ENCODE assay signal across 21 cellular contexts in genomic region chr2:236250286-236250685, GRCh38. TPM values are rescaled to one million over a fixed set of nuclear protein-coding genes. Genes with fewer than 3 reads are reported as not detected.
"Had no signal": no experiment of that assay in that cellular context is flagged by ENCODE, and none has a peak within 500 bp of the region (broad histone marks: within the 10 kb centered on the region; RNA-seq: fewer than 3 reads in every experiment).

No MANE protein-coding gene starts in this region.

- H3K9me3 ChIP-seq: esophagus squamous epithelium, left lung, prostate gland, suprapubic skin, thyroid gland had no signal

- H3K9ac ChIP-seq: parathyroid adenoma had no signal

- H2AFZ ChIP-seq: parathyroid adenoma had no signal

- H3K27me3 ChIP-seq: thyroid gland had no signal

- H3K4me1 ChIP-seq: esophagus squamous epithelium, left lung, parathyroid adenoma, prostate gland, suprapubic skin, thyroid gland had no signal

- H3K27ac ChIP-seq: esophagus squamous epithelium, left lung, parathyroid adenoma, prostate gland, suprapubic skin, thyroid gland had no signal

- H3K79me2 ChIP-seq: parathyroid adenoma had no signal

- FAIRE-seq: islet of Langerhans, urothelium cell line had no signal

- H3K36me3 ChIP-seq: esophagus squamous epithelium, left lung, prostate gland, suprapubic skin, thyroid gland had no signal

- H3K4me3 ChIP-seq: esophagus squamous epithelium, left lung, lung, prostate gland, suprapubic skin, thyroid gland had no signal

- ATAC-seq: effector memory CD8-positive, alpha-beta T cell; left lung; stimulated activated effector memory CD8-positive, alpha-beta T cell treated with anti-CD3 and anti-CD28 coated beads, Interleukin-12 subunit alpha, Interleukin-12 subunit beta, amount 100 ng/mL, for 72 hours; stimulated activated naive CD8-positive, alpha-beta T cell treated with anti-CD3 and anti-CD28 coated beads, Interleukin-15, Interleukin-2, amounts not matched to agents 100 U/mL and 50 U/mL, for 24 hours had no signal

- DNase-seq: effector memory CD8-positive, alpha-beta T cell; esophagus squamous epithelium; foreskin fibroblast; hippocampal formation; kidney glomerular epithelial cell; left lung; mesendoderm; naive B cell; occipital lobe; stimulated activated CD4-positive, alpha-beta T cell treated with anti-CD3 and anti-CD28 coated beads, Interleukin-4, amount 100 ng/mL, for 1 hour; stimulated activated CD8-positive, alpha-beta memory T cell treated with anti-CD3 and anti-CD28 coated beads, Interleukin-4, amount 100 ng/mL, for 48 hours; stimulated activated naive CD8-positive, alpha-beta T cell treated with anti-CD3 and anti-CD28 coated beads, Interleukin-15, Interleukin-2, amounts not matched to agents 100 U/mL and 50 U/mL, for 24 hours; thyroid gland had no signal

RNA-seq across cellular contexts. Expression of gene ASB18, which starts 13.9 kb away (rescaled TPM):
- total RNA-seq: epithelial cell of proximal tubule, esophagus squamous epithelium, left lung, lung, prostate gland, thyroid gland had no signal
- polyA plus RNA-seq: lung had no signal
